Comparison of ENCODE assay signal across 8 cellular contexts in the genomic region with DNA sequence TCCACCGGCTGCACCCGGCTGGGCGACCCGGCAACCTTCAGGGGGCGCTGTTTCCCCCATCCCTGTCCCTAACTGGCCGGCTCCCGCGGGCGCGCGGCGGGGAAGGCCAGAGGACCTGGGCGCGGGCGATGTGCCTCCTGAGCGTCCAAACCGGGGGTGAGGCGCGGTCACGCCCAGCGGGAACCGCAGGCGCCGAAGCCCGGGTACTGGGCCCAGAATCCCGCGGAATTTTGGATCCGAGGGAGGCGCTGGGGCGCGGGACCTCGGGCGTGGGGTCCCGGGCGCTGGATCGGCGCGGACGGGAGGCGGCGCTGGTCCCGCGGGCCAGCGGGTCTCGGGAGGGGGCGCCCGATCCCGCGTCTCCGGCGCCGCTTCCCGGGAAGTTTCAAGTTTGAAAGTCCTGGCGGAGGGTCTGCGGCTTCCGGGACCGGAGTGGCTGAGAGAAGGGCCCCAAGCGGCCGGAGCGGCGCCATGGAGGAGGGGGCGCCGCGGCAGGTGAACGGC. TPM values are rescaled to one million over a fixed set of nuclear protein-coding genes. Genes with fewer than 3 reads are reported as not detected.
A peak's percentile ranks its signal among the peaks of the same experiment; 100 is the strongest.
DNase-seq lines count a peak whose midpoint lies in the region; ATAC-seq and TF ChIP-seq lines count a peak whose summit lies in the region.

A gene (plus strand): TSS at position 59 of the 504 bp plus-strand sequence. CDS start 413 bp downstream, at position 472.

- peak within 1 kb of the TSS; percentile 88 for H3K4me3 Mint-ChIP-seq in type B pancreatic cell

- peaks cover 4% of the 10 kb centered on the region for H3K79me2 ChIP-seq in trophoblast cell (ENCODE audit: control insufficient read depth, insufficient read depth, low read length, poor library complexity)

- peak within 1 kb of the TSS; percentile 72 for H3K18ac ChIP-seq in trophoblast cell (ENCODE audit: low read length)

- H3K4me1 Mint-ChIP-seq in type B pancreatic cell (ENCODE audit: unreplicated experiment): no peaks in the 10 kb centered on the region

- peaks cover 16 to 17% of the 10 kb centered on the region in 2 experiments for H3K36me3 ChIP-seq in trophoblast cell (ENCODE audit: control insufficient read depth in 1 of 2, insufficient read depth in 2 of 2, low read length in 2 of 2)

- intact Hi-C loops in Right ventricle myocardium inferior (cut with DNase I): loop anchor here (2.0 kb wide), 1 partner anchor 22 kb away; a partner anchor contains a TSS

- TF ChIP-seq CTCF in type B pancreatic cell (conservative IDR thresholded peaks at IDR 0.05): peak; percentile 99

- peak within 1 kb of the TSS; percentile 76 for H4K91ac ChIP-seq in trophoblast cell (ENCODE audit: low read depth, low read length)

- peak within 1 kb of the TSS; percentile 80 for H4K12ac ChIP-seq in trophoblast cell (ENCODE audit: low read depth, low read length)

- no peak within 1 kb of the TSS for H3K23ac ChIP-seq in trophoblast cell (ENCODE audit: low read length)

- H3K4me1 ChIP-seq in trophoblast cell (ENCODE audit: control insufficient read depth in 1 of 2, insufficient read depth in 2 of 2, low read length in 2 of 2): peaks cover 9 to 11% of the 10 kb centered on the region in 2 experiments

- H3K4ac ChIP-seq in trophoblast cell (ENCODE audit: low read depth, low read length): peak within 1 kb of the TSS; percentile 59

- H3K27ac ChIP-seq in trophoblast cell (ENCODE audit: low read depth, low read length): peak within 1 kb of the TSS; percentile 83

- H2AK5ac ChIP-seq in trophoblast cell (ENCODE audit: low read length): peak within 1 kb of the TSS; percentile 57

- peaks cover 5% of the 10 kb centered on the region for H3K79me1 ChIP-seq in trophoblast cell (ENCODE audit: low read length)

- peak within 1 kb of the TSS; percentile 75 for H2AFZ ChIP-seq in trophoblast cell (ENCODE audit: insufficient read depth, low read length, poor library complexity)

- H3K9ac ChIP-seq in trophoblast cell (ENCODE audit: low read length): peak within 1 kb of the TSS; percentile 89

- H3K27ac Mint-ChIP-seq in activated naive CD4-positive, alpha-beta T cell treated with anti-CD3 and anti-CD28 coated beads, Interleukin-2, amount 50 U/mL, for 72 hours: peak within 1 kb of the TSS; percentile 87 to 89
- H3K27ac Mint-ChIP-seq in type B pancreatic cell: peak within 1 kb of the TSS; percentile 74

- peak within 1 kb of the TSS; percentile 90 for H2BK120ac ChIP-seq in trophoblast cell (ENCODE audit: insufficient read depth, low read length, poor library complexity)

- no peaks in the 10 kb centered on the region for H3K36me3 Mint-ChIP-seq in activated naive CD4-positive, alpha-beta T cell treated with anti-CD3 and anti-CD28 coated beads, Interleukin-2, amount 50 U/mL, for 72 hours
- no peaks in the 10 kb centered on the region for H3K36me3 Mint-ChIP-seq in type B pancreatic cell

- peak within 1 kb of the TSS; percentile 86 for H2BK12ac ChIP-seq in trophoblast cell (ENCODE audit: low read length)

- peak within 1 kb of the TSS; percentile 99 for H3K4me2 ChIP-seq in trophoblast cell (ENCODE audit: low read length)

- H3K4me3 ChIP-seq in trophoblast cell (ENCODE audit: low read depth, low read length): peak within 1 kb of the TSS; percentile 83

- no CpG with 5 or more reads among the region's 65 CpGs for WGBS in trophoblast cell (ENCODE audit: extremely low coverage, insufficient coverage, insufficient read length)

- no peaks in the 10 kb centered on the region for H3K27me3 ChIP-seq in trophoblast cell (ENCODE audit: insufficient read depth, low read length)

- no peaks in the 10 kb centered on the region for H3K9me3 Mint-ChIP-seq in activated naive CD4-positive, alpha-beta T cell treated with anti-CD3 and anti-CD28 coated beads, Interleukin-2, amount 50 U/mL, for 72 hours
- H3K9me3 Mint-ChIP-seq in type B pancreatic cell: no peaks in the 10 kb centered on the region

- peak within 1 kb of the TSS; percentile 87 for H2BK5ac ChIP-seq in trophoblast cell (ENCODE audit: low read depth, low read length, poor library complexity)

- DNase-seq in DMS79 (lab: John Stamatoyannopoulos, UW) (peak; percentile 75), KG1 (lab: John Stamatoyannopoulos, UW) (peak; percentile 75), Right ventricle myocardium inferior (ENCODE audit: missing footprints) (peak; percentile 93), trophoblast cell (peak; percentile 71 to 92), type B pancreatic cell (ENCODE audit: extremely low spot score, unreplicated experiment) (peak; percentile 96)
- DNase-seq in activated naive CD4-positive, alpha-beta T cell treated with anti-CD3 and anti-CD28 coated beads, Interleukin-2, amount 50 U/mL, for 72 hours (ENCODE audit: low spot score in 2 of 2): peak; percentile 89 to 98

- ATAC-seq in GM21528 (IDR thresholded peaks at IDR 0.05; ENCODE audit: low FRiP score, unreplicated experiment) (peak; percentile 65), SK-N-SH treated with all-trans-retinoic acid at 6 μM for 48 hours (peak; percentile 93), Right ventricle myocardium inferior (peak; percentile 92)
- peak; percentile 85 to 89 for ATAC-seq in activated naive CD4-positive, alpha-beta T cell treated with anti-CD3 and anti-CD28 coated beads, Interleukin-2, amount 50 U/mL, for 72 hours

- H3K14ac ChIP-seq in trophoblast cell (ENCODE audit: low read length): peak within 1 kb of the TSS; percentile 77

- H3K27me3 Mint-ChIP-seq in type B pancreatic cell: no peaks in the 10 kb centered on the region

- H4K8ac ChIP-seq in trophoblast cell (ENCODE audit: low read depth, low read length): peak within 1 kb of the TSS; percentile 84

- H3K9me3 ChIP-seq in trophoblast cell (ENCODE audit: insufficient read depth, low read depth, low read length): peaks cover 3% of the 10 kb centered on the region

TF ChIP-seq in SK-N-SH treated with all-trans-retinoic acid at 6 μM for 48 hours, 23 proteins besides CTCF, POLR2A, EP300 and RAD21:
- TF ChIP-seq GLIS3 (CRISPR knock-in tag; IDR thresholded peaks at IDR 0.05): no peak
- no peak for TF ChIP-seq TCF4 (CRISPR knock-in tag; IDR thresholded peaks at IDR 0.05; ENCODE audit: borderline replicate concordance)
- TF ChIP-seq ZNF565 (CRISPR knock-in tag; conservative IDR thresholded peaks at IDR 0.05; ENCODE audit: low read depth): no peak
- TF ChIP-seq ZNF70 (CRISPR knock-in tag; IDR thresholded peaks at IDR 0.05): no peak
- no peak for TF ChIP-seq OSR1 (CRISPR knock-in tag; IDR thresholded peaks at IDR 0.05)
- TF ChIP-seq, protein P1, sequence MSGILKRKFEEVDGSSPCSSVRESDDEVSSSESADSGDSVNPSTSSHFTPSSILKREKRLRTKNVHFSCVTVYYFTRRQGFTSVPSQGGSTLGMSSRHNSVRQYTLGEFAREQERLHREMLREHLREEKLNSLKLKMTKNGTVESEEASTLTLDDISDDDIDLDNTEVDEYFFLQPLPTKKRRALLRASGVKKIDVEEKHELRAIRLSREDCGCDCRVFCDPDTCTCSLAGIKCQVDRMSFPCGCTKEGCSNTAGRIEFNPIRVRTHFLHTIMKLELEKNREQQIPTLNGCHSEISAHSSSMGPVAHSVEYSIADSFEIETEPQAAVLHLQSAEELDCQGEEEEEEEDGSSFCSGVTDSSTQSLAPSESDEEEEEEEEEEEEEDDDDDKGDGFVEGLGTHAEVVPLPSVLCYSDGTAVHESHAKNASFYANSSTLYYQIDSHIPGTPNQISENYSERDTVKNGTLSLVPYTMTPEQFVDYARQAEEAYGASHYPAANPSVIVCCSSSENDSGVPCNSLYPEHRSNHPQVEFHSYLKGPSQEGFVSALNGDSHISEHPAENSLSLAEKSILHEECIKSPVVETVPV (CRISPR knock-in tag; IDR thresholded peaks at IDR 0.05): no peak
- no peak for TF ChIP-seq ISL1 (CRISPR knock-in tag; IDR thresholded peaks at IDR 0.05)
- no peak for TF ChIP-seq SNAI2 (CRISPR knock-in tag; IDR thresholded peaks at IDR 0.05)
- TF ChIP-seq BACH2 (CRISPR knock-in tag; IDR thresholded peaks at IDR 0.05; ENCODE audit: borderline replicate concordance): no peak
- no peak for TF ChIP-seq ARNTL (CRISPR knock-in tag; IDR thresholded peaks at IDR 0.05; ENCODE audit: borderline replicate concordance, low read depth)
- TF ChIP-seq ESRRG (CRISPR knock-in tag; IDR thresholded peaks at IDR 0.05): no peak
- TF ChIP-seq ZFP3 (CRISPR knock-in tag; IDR thresholded peaks at IDR 0.05): no peak
TF ChIP-seq in SK-N-SH treated with all-trans-retinoic acid at 6 μM for 48 hours: peak in this region for 0.

RNA-seq across cellular contexts. Expression of the gene that starts here (rescaled TPM):
- 10 to 100 TPM; 10.7 to 14.0 TPM for total RNA-seq in activated naive CD4-positive, alpha-beta T cell treated with anti-CD3 and anti-CD28 coated beads, Interleukin-2, amount 50 U/mL, for 72 hours
- 8.5 TPM for total RNA-seq in Right ventricle myocardium inferior
- polyA plus RNA-seq in trophoblast cell (2013): 7.5 and 7.7 TPM in 2 replicates
- 6.9 and 11.7 TPM in 2 replicates for total RNA-seq in type B pancreatic cell (ENCODE audit: low replicate concordance)

Comparison
In these comparisons a context has a peak if more than half of its experiments do, and no peak if none do; other contexts are left out.
1. Peak in every context shown above with its lines: DNase-seq, ATAC-seq, H3K4me3 ChIP-seq and H3K27ac ChIP-seq.